13 cellular contexts compared by ENCODE assay signal in genomic region chr4:15652191-15652590, GRCh38. TPM values are rescaled to one million over a fixed set of nuclear protein-coding genes. Genes with fewer than 3 reads are reported as not detected.
DNase-seq lines count a peak whose midpoint lies in the region; ATAC-seq and TF ChIP-seq lines count a peak whose summit lies in the region.
"Had no signal": no experiment of that assay in that cellular context is flagged by ENCODE, and none has a peak within 500 bp of the region (broad histone marks: within the 10 kb centered on the region; RNA-seq: fewer than 3 reads in every experiment).

No MANE protein-coding gene starts in this region.

- TF ChIP-seq CTCF in mammary epithelial cell (conservative IDR thresholded peaks at IDR 0.05 in 1 of 2, IDR thresholded peaks at IDR 0.05 in 1 of 2; ENCODE audit: extremely low read depth in 1 of 2, insufficient read depth in 1 of 2, low read depth in 1 of 2, low read length in 2 of 2) = no peak
- no peak for TF ChIP-seq CTCF in transverse colon (IDR thresholded peaks at IDR 0.05)

- no peaks in the 10 kb centered on the region for H3K36me3 ChIP-seq in mammary epithelial cell (ENCODE audit: insufficient read depth, low read length)
- H3K36me3 ChIP-seq in transverse colon = no peaks in the 10 kb centered on the region
- H3K36me3 ChIP-seq: HAP-1 had no signal

- H3K4me2 ChIP-seq in mammary epithelial cell (ENCODE audit: insufficient read depth, low read depth, low read length) = peak overlapping the region; percentile 83

- H2AFZ ChIP-seq in mammary epithelial cell (ENCODE audit: low read depth, low read length) = no peak overlapping the region

- no peak for TF ChIP-seq EP300 in transverse colon (IDR thresholded peaks at IDR 0.05; ENCODE audit: low read depth)

- intact Hi-C loops in mammary epithelial cell (cut with micrococcal nuclease) (loop anchor here (5.0 to 10.0 kb wide), 2 partner anchors 243 to 255 kb away; no protein-coding TSS in a partner anchor), transverse colon (cut with DNase I; ENCODE audit: low total_unique reads) (loop anchor here (5.0 kb wide), 1 partner anchor 175 kb away; no protein-coding TSS in a partner anchor)

- H3K27me3 Mint-ChIP-seq in activated T-cell treated with anti-CD3 and anti-CD28 coated beads, Interleukin-2, amount 50 U/mL, for 24 hours = no peaks in the 10 kb centered on the region
- H3K27me3 Mint-ChIP-seq: activated CD8-positive, alpha-beta memory T cell treated with anti-CD3 and anti-CD28 coated beads, Interleukin-2, amount 10 ng/mL, durations not matched to agents 7 days and 5 days had no signal

- H3K4me1 ChIP-seq in mammary epithelial cell (ENCODE audit: insufficient read depth, low read length) = peaks cover 28% of the 10 kb centered on the region
- peaks cover 66% of the 10 kb centered on the region for H3K4me1 ChIP-seq in mononuclear cell (ENCODE audit: insufficient read depth, low read length)
- peaks cover 17 to 70% (median 47%) of the 10 kb centered on the region in 4 donors for H3K4me1 ChIP-seq in transverse colon

- peak overlapping the region; percentile 6 for H3K9ac ChIP-seq in mammary epithelial cell (ENCODE audit: insufficient read depth, low read length)

- CTCF ChIA-PET in mammary epithelial cell (lab: Charles Lee; ENCODE audit: low non-redundant PET) = no interaction called here

- no peaks in the 10 kb centered on the region for H3K9me3 ChIP-seq in mammary epithelial cell (replicated peaks; ENCODE audit: insufficient read depth, low read length)
- H3K9me3 ChIP-seq in mononuclear cell (ENCODE audit: low read depth, low read length) = no peaks in the 10 kb centered on the region
- no peaks in the 10 kb centered on the region for H3K9me3 ChIP-seq in transverse colon
- H3K9me3 ChIP-seq: HAP-1, mucosa of descending colon had no signal

- H3K9me3 Mint-ChIP-seq in activated T-cell treated with anti-CD3 and anti-CD28 coated beads, Interleukin-2, amount 50 U/mL, for 24 hours = no peaks in the 10 kb centered on the region

- H3K27ac ChIP-seq in mammary epithelial cell (ENCODE audit: insufficient read depth, low read depth, low read length) (peak overlapping the region; percentile 57), transverse colon (peak overlapping the region; percentile 97 to 100 (median 98))

- peak overlapping the region in 2 of 3 experiments; percentile 82 to 93 for H3K4me3 ChIP-seq in mammary epithelial cell (replicated peaks in 1 of 3; ENCODE audit: insufficient read depth in 1 of 3, low read depth in 2 of 3, low read length in 3 of 3)
- H3K4me3 ChIP-seq in mononuclear cell (ENCODE audit: low read length) = peak overlapping the region; percentile 22
- H3K4me3 ChIP-seq in transverse colon = no peak overlapping the region
- H3K4me3 ChIP-seq: mucosa of descending colon had no signal

- peak overlapping the region; percentile 40 for H3K27ac Mint-ChIP-seq in activated T-cell treated with anti-CD3 and anti-CD28 coated beads, Interleukin-2, amount 50 U/mL, for 24 hours

- no peaks in the 10 kb centered on the region for H3K27me3 ChIP-seq in mammary epithelial cell (ENCODE audit: insufficient read depth, low read length)
- H3K27me3 ChIP-seq in mononuclear cell (ENCODE audit: insufficient read depth, low read length) = no peaks in the 10 kb centered on the region
- H3K27me3 ChIP-seq in transverse colon = no peaks in the 10 kb centered on the region

- TF ChIP-seq POLR2A in transverse colon (IDR thresholded peaks at IDR 0.05) = no peak

- H3K4me3 Mint-ChIP-seq in activated T-cell treated with anti-CD3 and anti-CD28 coated beads, Interleukin-2, amount 50 U/mL, for 24 hours = peak overlapping the region; percentile 97

- H3K36me3 Mint-ChIP-seq in activated T-cell treated with anti-CD3 and anti-CD28 coated beads, Interleukin-2, amount 50 U/mL, for 24 hours (ENCODE audit: low read depth) = peaks cover 16% of the 10 kb centered on the region

- no TSS peak for BruUV-seq in mammary epithelial cell (replicated peaks; lab: Mats Ljungman, UMichigan)

- peaks cover 79% of the 10 kb centered on the region for H3K79me2 ChIP-seq in mammary epithelial cell (ENCODE audit: insufficient read depth, low read length)

- no peak for DNase-seq in activated T-cell treated with anti-CD3 and anti-CD28 coated beads, Interleukin-2, amount 50 U/mL, for 24 hours
- no peak for DNase-seq in activated T-cell treated with anti-CD3 and anti-CD28 coated beads, Interleukin-2, amount 50 U/mL, for 1 hour
- DNase-seq in mammary epithelial cell (no peak), transverse colon (no peak), NAMALWA (ENCODE audit: low spot score) (no peak)
- DNase-seq in stimulated activated CD4-positive, alpha-beta T cell treated with anti-CD3 and anti-CD28 coated beads, Interleukin-1b, Interleukin-23, amount 100 ng/mL, for 48 hours = no peak
- DNase-seq: activated CD8-positive, alpha-beta memory T cell treated with anti-CD3 and anti-CD28 coated beads, Interleukin-2, amount 10 ng/mL, durations not matched to agents 7 days and 5 days; effector memory CD4-positive, alpha-beta T cell; KBM-7; mucosa of descending colon had no signal

- no peak for ATAC-seq in HG02571 (IDR thresholded peaks at IDR 0.05; ENCODE audit: unreplicated experiment)
- ATAC-seq: activated CD8-positive, alpha-beta memory T cell treated with anti-CD3 and anti-CD28 coated beads, Interleukin-2, amount 10 ng/mL, durations not matched to agents 7 days and 5 days; mucosa of descending colon had no signal

- in situ Hi-C loops in mammary epithelial cell (cut with MboI; ENCODE audit: low sequenced_read_pairs in 2 of 2) (no loop called here), transverse colon (cut with MboI; ENCODE audit: low pct_ligation_motif_present in 1 of 4, low pct_unique_long_range_greater_than_20kb in 1 of 4, low sequenced_read_pairs in 3 of 4) (no loop called here)

- 58% methylated on average over 1 of the region's 1 CpG for WGBS in mammary epithelial cell (ENCODE audit: low coverage, missing lambda C conversion rate)
- WGBS in transverse colon (ENCODE audit: low coverage in 1 of 2), 2 donors = 59 to 74% methylated on average over 1 of the region's 1 CpG

- dilution Hi-C loops in mammary epithelial cell (cut with HindIII; ENCODE audit: low sequenced_read_pairs) = no loop called here

- H4K20me1 ChIP-seq in mammary epithelial cell (ENCODE audit: insufficient read depth, low read length) = no peaks in the 10 kb centered on the region

- peaks cover 75% of the 10 kb centered on the region for H3K4me1 Mint-ChIP-seq in activated T-cell treated with anti-CD3 and anti-CD28 coated beads, Interleukin-2, amount 50 U/mL, for 24 hours (ENCODE audit: low read depth)

RNA-seq across cellular contexts. Expression of gene FBXL5, which starts 3.0 kb away (rescaled TPM):
- 100 to 1,000 TPM in 1 of 2 donors, 10 to 100 TPM in 1; 72.1 to 109 TPM for total RNA-seq in mammary epithelial cell
- 31.2 TPM for polyA plus RNA-seq in mammary epithelial cell
- 41.3 TPM for polyA minus RNA-seq in mammary epithelial cell
- 245 TPM for total RNA-seq in mononuclear cell
- total RNA-seq in transverse colon = 100 to 1,000 TPM in 2 of 4 donors, 10 to 100 TPM in 2; 31.8 to 141 (median 77.5) TPM

RNA-seq across cellular contexts. Expression of gene FAM200B, which starts 29.4 kb away (rescaled TPM):
- total RNA-seq in mammary epithelial cell (10 to 100 TPM; 19.3 to 36.1 TPM), mononuclear cell (30.1 TPM), transverse colon (10 to 100 TPM in 3 of 4 donors, 1 to 10 TPM in 1; 6.4 to 46.6 (median 28.0) TPM)
- 22.8 TPM for polyA plus RNA-seq in mammary epithelial cell
- polyA minus RNA-seq in mammary epithelial cell = 7.6 TPM

RNA-seq across cellular contexts. Expression of gene BST1, which starts 50.7 kb away (rescaled TPM):
- total RNA-seq in mammary epithelial cell = under 1 TPM; under 0.01 to 0.47 TPM
- polyA plus RNA-seq in mammary epithelial cell = 0.50 TPM
- polyA minus RNA-seq in mammary epithelial cell = not detected
- 76.4 TPM for total RNA-seq in mononuclear cell
- 10 to 100 TPM in 1 of 4 donors, 1 to 10 TPM in 1, not detected in 2; 4.3 to 19.4 TPM for total RNA-seq in transverse colon

Comparison
In these comparisons a context has a peak if more than half of its experiments do, and no peak if none do; other contexts are left out.
1. H3K4me3 ChIP-seq: peak in mammary epithelial cell (2 of 3) and mononuclear cell (single experiment); none in transverse colon (0 of 4).